Comparison of ENCODE assay signal across 12 cellular contexts in the genomic region with DNA sequence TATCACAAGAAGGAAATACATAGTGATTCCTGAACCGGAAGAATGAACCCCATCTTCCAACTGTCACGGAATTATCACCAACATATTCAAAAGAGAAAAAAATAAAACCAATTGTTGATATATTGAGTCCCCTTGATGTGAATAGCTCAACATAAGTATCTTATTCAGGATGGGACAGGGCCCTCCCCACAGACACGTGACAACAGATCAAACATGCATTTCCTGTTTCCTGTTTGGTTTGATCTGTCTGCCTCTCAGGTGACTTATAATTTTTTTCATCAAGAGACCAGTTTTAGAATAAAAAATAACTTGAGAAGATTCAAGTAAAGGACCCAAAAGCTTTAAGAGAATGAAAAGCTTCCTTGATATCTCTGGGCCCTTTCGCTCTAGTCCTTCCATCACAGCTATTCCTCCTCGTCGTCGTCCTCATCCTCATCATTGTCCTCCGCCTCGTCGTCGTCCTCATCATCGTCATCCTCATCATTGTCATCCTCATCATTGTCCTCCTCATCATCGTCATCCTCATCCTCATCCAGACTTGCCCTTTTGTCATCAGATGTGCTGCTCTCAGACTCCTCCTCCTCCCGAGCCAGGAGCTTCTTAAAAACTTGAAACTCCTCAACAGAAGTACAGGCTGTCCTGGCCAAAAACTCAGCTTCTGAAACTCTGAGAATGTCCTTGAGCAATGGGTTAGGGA. TPM values are rescaled to one million over a fixed set of nuclear protein-coding genes. Genes with fewer than 3 reads are reported as not detected.
DNase-seq lines count a peak whose midpoint lies in the region; ATAC-seq, FAIRE-seq and TF ChIP-seq lines count a peak whose summit lies in the region.
"Had no signal": no experiment of that assay in that cellular context is flagged by ENCODE, and none has a peak within 500 bp of the region (broad histone marks: within the 10 kb centered on the region; RNA-seq: fewer than 3 reads in every experiment).

No MANE protein-coding gene starts in this region.

- no peak for TF ChIP-seq EP300 in GM12878 (IDR thresholded peaks at IDR 0.05; ENCODE audit: borderline replicate concordance in 1 of 2, control insufficient read depth in 1 of 2, low read depth in 2 of 2, low read length in 2 of 2)

- H3K9ac ChIP-seq in GM12878 (ENCODE audit: control insufficient read depth, insufficient read depth, low read length) = peak overlapping the region; percentile 9; the same call in 1 of the 2 replicates

- in situ Hi-C loops in GM12878 (cut with MboI) = no loop called here

- H3K27ac ChIP-seq in VCaP (peak overlapping the region; percentile 99), GM12878 (ENCODE audit: control insufficient read depth, insufficient read depth) (peak overlapping the region; percentile 90), RWPE1 (no peak overlapping the region)

- TF ChIP-seq POLR2A in GM12878 (IDR thresholded peaks at IDR 0.05; ENCODE audit: low read depth, low read length) = no peak

- TF ChIP-seq CTCF in VCaP (conservative IDR thresholded peaks at IDR 0.05) (no peak), GM12878 (IDR thresholded peaks at IDR 0.05 in 2 of 3, conservative IDR thresholded peaks at IDR 0.05 in 1 of 3; ENCODE audit: control insufficient read depth in 2 of 3, extremely low read depth in 1 of 3, insufficient read depth in 1 of 3, low read depth in 3 of 3, low read length in 3 of 3) (no peak), RWPE1 (conservative IDR thresholded peaks at IDR 0.05; ENCODE audit: low read depth) (no peak)

- no peak overlapping the region for H2AFZ ChIP-seq in GM12878 (ENCODE audit: control insufficient read depth, low read depth, low read length)

- CTCF ChIA-PET in GM12878 (lab: Yijun Ruan, JAX) (interaction anchor here (1.0 to 1.5 kb wide), 6 partner anchors 14 to 225 kb away, joined by 3 to 7 read pairs (median 4); a partner anchor contains a TSS), RWPE1 (lab: Yijun Ruan, JAX) (no interaction called here)

- H3K9me3 Mint-ChIP-seq in activated T-cell treated with anti-CD3 and anti-CD28 coated beads, Interleukin-2, amount 50 U/mL, for 72 hours = no peaks in the 10 kb centered on the region
- H3K9me3 Mint-ChIP-seq: mesothelial cell of epicardium had no signal

- H3K36me3 ChIP-seq in GM12878 (ENCODE audit: control insufficient read depth in 2 of 2, insufficient read depth in 2 of 2, low read length in 1 of 2) = peaks cover 20 to 41% of the 10 kb centered on the region in 2 experiments

- no peak for TF ChIP-seq RAD21 in GM12878 (IDR thresholded peaks at IDR 0.05; ENCODE audit: insufficient read depth, low read depth, low read length)

- no TSS peak for BruUV-seq in GM12878 (replicated peaks; lab: Mats Ljungman, UMichigan)

- no peak for FAIRE-seq in GM12878 (lab: Jason Lieb, UNC)

- H4K20me1 ChIP-seq in GM12878 (ENCODE audit: control insufficient read depth, insufficient read depth) = no peaks in the 10 kb centered on the region

- peaks cover 18 to 43% of the 10 kb centered on the region in 2 donors for H3K36me3 Mint-ChIP-seq in activated T-cell treated with anti-CD3 and anti-CD28 coated beads, Interleukin-2, amount 50 U/mL, for 72 hours (ENCODE audit: insufficient read depth in 2 of 2)

- POLR2A ChIA-PET in GM12878 (lab: Charles Lee) (interaction anchor here (0.8 to 1.7 kb wide), 4 partner anchors 10 to 54 kb away, joined by 3 to 7 read pairs (median 4); a partner anchor contains a TSS), RWPE1 (lab: Yijun Ruan, JAX; ENCODE audit: low non-redundant PET) (no interaction called here)

- 88% methylated on average over 14 of the region's 14 CpGs for WGBS in GM12878 (ENCODE audit: insufficient coverage, insufficient replicate concordance, low lambda C conversion rate, missing lambda C conversion rate)

- no peaks in the 10 kb centered on the region for H3K9me3 ChIP-seq in GM12878 (replicated peaks; ENCODE audit: control insufficient read depth, insufficient read depth, low read length)
- H3K9me3 ChIP-seq: upper lobe of left lung had no signal

- H3K4me3 ChIP-seq in GM12878 = no peak overlapping the region
- H3K4me3 ChIP-seq: upper lobe of left lung had no signal

- H3K4me1 ChIP-seq in GM12878 (ENCODE audit: control insufficient read depth, insufficient read depth, low read length) = peaks cover 38% of the 10 kb centered on the region

- H3K27me3 Mint-ChIP-seq in activated T-cell treated with anti-CD3 and anti-CD28 coated beads, Interleukin-2, amount 50 U/mL, for 72 hours (ENCODE audit: low read depth) = no peaks in the 10 kb centered on the region

- SMC1A ChIA-PET in GM12878 (lab: Charles Lee; ENCODE audit: uncharacterized antibody, unreplicated experiment) = interaction anchor here (0.6 to 3.1 kb wide), 8 partner anchors 8 to 263 kb away, joined by 3 to 13 read pairs (median 3); no protein-coding TSS in a partner anchor

- peak overlapping the region; percentile 54 to 87 for H3K4me3 Mint-ChIP-seq in activated T-cell treated with anti-CD3 and anti-CD28 coated beads, Interleukin-2, amount 50 U/mL, for 72 hours
- H3K4me3 Mint-ChIP-seq: mesothelial cell of epicardium had no signal

- no peak for DNase-seq in activated T-cell treated with anti-CD3 and anti-CD28 coated beads, Interleukin-2, amount 50 U/mL, for 72 hours
- DNase-seq in activated T-cell treated with anti-CD3 and anti-CD28 coated beads, Interleukin-2, amount 50 U/mL, for 48 hours = no peak
- no peak for DNase-seq in GM12878 (ENCODE audit: low read depth, low spot score)
- peak; percentile 24 to 82 (median 64) for DNase-seq in stimulated activated naive CD4-positive, alpha-beta T cell (lab: John Stamatoyannopoulos, UW)
- no peak for DNase-seq in RWPE1 (ENCODE audit: low spot score)
- DNase-seq: NCI-H187 treated with DMSO at 0.1 percent for 48 hours, SW 1271, upper lobe of left lung had no signal

- no peaks in the 10 kb centered on the region for H3K27me3 ChIP-seq in GM12878 (replicated peaks in 1 of 2; ENCODE audit: control insufficient read depth in 2 of 2, insufficient read depth in 2 of 2, low read length in 1 of 2)
- H3K27me3 ChIP-seq: upper lobe of left lung had no signal

- H3K27ac Mint-ChIP-seq in activated T-cell treated with anti-CD3 and anti-CD28 coated beads, Interleukin-2, amount 50 U/mL, for 72 hours = peak overlapping the region; percentile 94
- H3K27ac Mint-ChIP-seq: mesothelial cell of epicardium had no signal

- intact Hi-C loops in GM12878 (cut with micrococcal nuclease; ENCODE audit: unreplicated experiment) = no loop called here

- H3K79me2 ChIP-seq in GM12878 (ENCODE audit: control insufficient read depth, insufficient read depth, low read length) = peaks cover 62% of the 10 kb centered on the region

- H3K4me1 Mint-ChIP-seq in activated T-cell treated with anti-CD3 and anti-CD28 coated beads, Interleukin-2, amount 50 U/mL, for 72 hours (ENCODE audit: low read depth) = peaks cover 58% of the 10 kb centered on the region
- H3K4me1 Mint-ChIP-seq: mesothelial cell of epicardium had no signal

- ATAC-seq in activated T-cell treated with anti-CD3 and anti-CD28 coated beads, Interleukin-2, amount 50 U/mL, for 72 hours (replicated peaks in 1 of 2) = peak; percentile 40 to 60
- ATAC-seq in GM12878 (no peak), HG03460 (IDR thresholded peaks at IDR 0.05; ENCODE audit: unreplicated experiment) (no peak), HG03565 (IDR thresholded peaks at IDR 0.05; ENCODE audit: unreplicated experiment) (no peak)

- RAD21 ChIA-PET in GM12878 (lab: Charles Lee; ENCODE audit: unreplicated experiment) = interaction anchor here (1.0 to 1.5 kb wide), 5 partner anchors 10 to 215 kb away, joined by 3 to 8 read pairs (median 3); a partner anchor contains a TSS

- peak overlapping the region; percentile 53 for H3K4me2 ChIP-seq in GM12878 (ENCODE audit: control insufficient read depth, insufficient read depth)

RNA-seq across cellular contexts. Expression of a gene that starts 6.3 kb away (rescaled TPM):
- total RNA-seq in activated T-cell treated with anti-CD3 and anti-CD28 coated beads, Interleukin-2, amount 50 U/mL, for 72 hours = 10 to 100 TPM; 48.7 to 53.7 TPM
- total RNA-seq in GM12878 (2013; cell fraction: nucleolus; rRNA removed) = 339 and 407 TPM in 2 replicates
- total RNA-seq in GM12878 (2014; rRNA removed) (35.5 and 37.5 TPM in 2 replicates), GM12878 (2014; rRNA removed; fragmentation: Illumina TruSeq; extraction: Trizol) (52.0 and 56.3 TPM in 2 replicates), GM12878 (2021) (35.2 and 38.7 TPM in 2 replicates)
- 67.1 TPM for polyA plus RNA-seq in GM12878 (2011; ENCODE audit: low read depth)
- polyA plus RNA-seq in GM12878 (2011; rRNA removed) (63.6 and 66.4 TPM in 2 replicates), GM12878 (2014; fragmentation: Illumina TruSeq; extraction: Trizol) (69.1 and 85.4 TPM in 2 replicates), GM12878 (2014; fragmentation: Nextera tagmentation; extraction: Ambion mirVana) (10 to 100 TPM; 36.7 to 45.0 TPM), GM12878 (2014; rRNA removed) (66.8 and 68.2 TPM in 2 replicates), GM12878 (2016; fragmentation: Nextera tagmentation; extraction: Ambion mirVana) (10 to 100 TPM; 44.7 to 46.0 TPM)
- 46.3 and 47.5 TPM in 2 replicates for polyA plus RNA-seq in GM12878 (2011; cell fraction: cytosol; rRNA removed)
- polyA plus RNA-seq in GM12878 (2011; cell fraction: nucleus; rRNA removed) = 145 and 152 TPM in 2 replicates
- polyA plus RNA-seq in GM12878 (2012) = 45.2 and 50.8 TPM in 2 replicates
- 73.9 and 87.6 TPM in 2 replicates for polyA minus RNA-seq in GM12878 (2011; rRNA and poly(A)+ RNA removed)
- polyA minus RNA-seq in GM12878 (2011; cell fraction: cytosol; rRNA and poly(A)+ RNA removed) = 16.7 and 18.6 TPM in 2 replicates
- 44.0 and 60.1 TPM in 2 replicates for polyA minus RNA-seq in GM12878 (2011; cell fraction: nucleus; rRNA and poly(A)+ RNA removed)

RNA-seq across cellular contexts. Expression of a gene that starts 53.5 kb away (rescaled TPM):
- 100 to 1,000 TPM; 123 to 171 TPM for total RNA-seq in activated T-cell treated with anti-CD3 and anti-CD28 coated beads, Interleukin-2, amount 50 U/mL, for 72 hours
- total RNA-seq in GM12878 (2013; cell fraction: nucleolus; rRNA removed) = 112 and 123 TPM in 2 replicates
- total RNA-seq in GM12878 (2014; rRNA removed) = 32.6 and 35.2 TPM in 2 replicates
- 21.7 and 21.8 TPM in 2 replicates for total RNA-seq in GM12878 (2014; rRNA removed; fragmentation: Illumina TruSeq; extraction: Trizol)
- 49.6 and 54.9 TPM in 2 replicates for total RNA-seq in GM12878 (2021)
- polyA plus RNA-seq in GM12878 (2011; ENCODE audit: low read depth) = 19.5 TPM
- 59.4 and 62.2 TPM in 2 replicates for polyA plus RNA-seq in GM12878 (2011; rRNA removed)
- polyA plus RNA-seq in GM12878 (2011; cell fraction: cytosol; rRNA removed) = 52.5 and 56.3 TPM in 2 replicates
- polyA plus RNA-seq in GM12878 (2011; cell fraction: nucleus; rRNA removed) = 182 and 212 TPM in 2 replicates
- 36.3 and 39.3 TPM in 2 replicates for polyA plus RNA-seq in GM12878 (2012)
- polyA plus RNA-seq in GM12878 (2014; fragmentation: Illumina TruSeq; extraction: Trizol) = 24.3 and 29.5 TPM in 2 replicates
- polyA plus RNA-seq in GM12878 (2014; fragmentation: Nextera tagmentation; extraction: Ambion mirVana) = 10 to 100 TPM in 1 of 2 experiments, 1 to 10 TPM in 1; 9.6 to 10.8 TPM
- polyA plus RNA-seq in GM12878 (2014; rRNA removed) = 36.7 and 42.0 TPM in 2 replicates
- polyA plus RNA-seq in GM12878 (2016; fragmentation: Nextera tagmentation; extraction: Ambion mirVana) = 10 to 100 TPM; 25.0 to 27.6 TPM
- 40.8 and 57.0 TPM in 2 replicates for polyA minus RNA-seq in GM12878 (2011; rRNA and poly(A)+ RNA removed)
- 16.3 and 20.4 TPM in 2 replicates for polyA minus RNA-seq in GM12878 (2011; cell fraction: cytosol; rRNA and poly(A)+ RNA removed)
- 38.2 and 60.8 TPM in 2 replicates for polyA minus RNA-seq in GM12878 (2011; cell fraction: nucleus; rRNA and poly(A)+ RNA removed)

RNA-seq across cellular contexts. Expression of a gene that starts 54.5 kb away (rescaled TPM):
- total RNA-seq in activated T-cell treated with anti-CD3 and anti-CD28 coated beads, Interleukin-2, amount 50 U/mL, for 72 hours = 10 to 100 TPM; 89.1 to 97.8 TPM
- total RNA-seq in GM12878 (2013; cell fraction: nucleolus; rRNA removed) = 33.8 and 144 TPM in 2 replicates
- total RNA-seq in GM12878 (2014; rRNA removed) = 78.5 and 88.0 TPM in 2 replicates
- 85.7 and 87.8 TPM in 2 replicates for total RNA-seq in GM12878 (2014; rRNA removed; fragmentation: Illumina TruSeq; extraction: Trizol)
- total RNA-seq in GM12878 (2021) = 76.9 and 84.3 TPM in 2 replicates
- polyA plus RNA-seq in GM12878 (2011; ENCODE audit: low read depth) = 64.8 TPM
- polyA plus RNA-seq in GM12878 (2011; rRNA removed) = 123 and 157 TPM in 2 replicates
- polyA plus RNA-seq in GM12878 (2011; cell fraction: cytosol; rRNA removed) = 52.0 and 59.3 TPM in 2 replicates
- polyA plus RNA-seq in GM12878 (2011; cell fraction: nucleus; rRNA removed) = 50.8 and 59.6 TPM in 2 replicates
- 86.5 and 102 TPM in 2 replicates for polyA plus RNA-seq in GM12878 (2012)
- 146 and 167 TPM in 2 replicates for polyA plus RNA-seq in GM12878 (2014; fragmentation: Illumina TruSeq; extraction: Trizol)
- 10 to 100 TPM; 81.4 to 82.8 TPM for polyA plus RNA-seq in GM12878 (2014; fragmentation: Nextera tagmentation; extraction: Ambion mirVana)
- polyA plus RNA-seq in GM12878 (2014; rRNA removed) = 91.5 and 99.6 TPM in 2 replicates
- 100 to 1,000 TPM; 169 to 174 TPM for polyA plus RNA-seq in GM12878 (2016; fragmentation: Nextera tagmentation; extraction: Ambion mirVana)
- polyA minus RNA-seq in GM12878 (2011; rRNA and poly(A)+ RNA removed) = 37.3 and 41.8 TPM in 2 replicates
- polyA minus RNA-seq in GM12878 (2011; cell fraction: cytosol; rRNA and poly(A)+ RNA removed) = 22.7 and 48.7 TPM in 2 replicates
- 19.1 and 32.2 TPM in 2 replicates for polyA minus RNA-seq in GM12878 (2011; cell fraction: nucleus; rRNA and poly(A)+ RNA removed)

Comparison
In these comparisons a context has a peak if more than half of its experiments do, and no peak if none do; other contexts are left out.
1. ATAC-seq: peak in activated T-cell treated with anti-CD3 and anti-CD28 coated beads, Interleukin-2, amount 50 U/mL, for 72 hours (2 of 2); none in GM12878 (single experiment), HG03460 (single experiment) and HG03565 (single experiment).
2. DNase-seq: peak in stimulated activated naive CD4-positive, alpha-beta T cell (6 of 6); none in activated T-cell treated with anti-CD3 and anti-CD28 coated beads, Interleukin-2, amount 50 U/mL, for 72 hours (0 of 2), activated T-cell treated with anti-CD3 and anti-CD28 coated beads, Interleukin-2, amount 50 U/mL, for 48 hours (0 of 2), GM12878 (single experiment) and RWPE1 (single experiment).